ENCODE assay signal across 1 cellular context in genomic region chr19:10503002-10503789, GRCh38.
TF ChIP-seq lines count a peak whose summit lies in the region.

TSS of gene KEAP1 (minus strand) at chr19:10503356. CDS start at chr19:10500033, 3,323 bp downstream.

TF ChIP-seq in K562, 482 proteins besides CTCF, POLR2A, EP300 and RAD21 (continued from another document and continues in another):
- TF ChIP-seq POLR3A (IDR thresholded peaks at IDR 0.05; ENCODE audit: borderline replicate concordance, extremely low read depth, insufficient read depth, insufficient read length) (no peak), TGIF2 (CRISPR knock-in tag; IDR thresholded peaks at IDR 0.05) (0 out of 2 replicates have a peak, but pooled peaks have one; percentile 86), CBX1 (IDR thresholded peaks at IDR 0.05; ENCODE audit: low read depth) (no peak), HNRNPL (IDR thresholded peaks at IDR 0.05; ENCODE audit: low read depth, low read length) (peak; percentile 88; the same call in 1 of the 2 replicates), SMARCA5 (IDR thresholded peaks at IDR 0.05) (peak; percentile 85; the same call in 1 of the 2 replicates), SMARCE1 (IDR thresholded peaks at IDR 0.05) (peak; percentile 72), FOXK1 (CRISPR knock-in tag; IDR thresholded peaks at IDR 0.05; ENCODE audit: borderline replicate concordance) (peak; percentile 52; the same call in 1 of the 2 replicates), ZNF668 (CRISPR knock-in tag; IDR thresholded peaks at IDR 0.05) (no peak), CC2D1A (IDR thresholded peaks at IDR 0.05) (no peak), SNAPC5 (CRISPR knock-in tag; IDR thresholded peaks at IDR 0.05) (no peak), SMAD4 (CRISPR knock-in tag; conservative IDR thresholded peaks at IDR 0.05) (peak; percentile 73), FOXO4 (CRISPR knock-in tag; IDR thresholded peaks at IDR 0.05) (0 out of 2 replicates have a peak, but pooled peaks have one; percentile 23), MTA3 (IDR thresholded peaks at IDR 0.05; ENCODE audit: borderline replicate concordance) (no peak; the same call in 1 of the 2 replicates), ZNF511 (CRISPR knock-in tag; IDR thresholded peaks at IDR 0.05) (0 out of 2 replicates have a peak, but pooled peaks have one; percentile 34), SMARCC2 (IDR thresholded peaks at IDR 0.05; ENCODE audit: low read depth) (peak; percentile 31; the same call in 1 of the 2 replicates), ZNF133 (CRISPR knock-in tag; IDR thresholded peaks at IDR 0.05) (no peak), JUND (IDR thresholded peaks at IDR 0.05; ENCODE audit: borderline replicate concordance, low read depth, low read length) (no peak), JUND (tag; IDR thresholded peaks at IDR 0.05; ENCODE audit: borderline replicate concordance, low read depth, low read length) (no peak), HDAC1 (IDR thresholded peaks at IDR 0.05) (peak in 1 of 2 experiments; percentile 51; a peak in 2 of 4 replicates), SMAD3 (CRISPR knock-in tag; conservative IDR thresholded peaks at IDR 0.05) (no peak), ZNF507 (tag; conservative IDR thresholded peaks at IDR 0.05) (no peak), FOXM1 (IDR thresholded peaks at IDR 0.05; ENCODE audit: low read depth) (0 out of 2 replicates have a peak, but pooled peaks have one; percentile 21), FOXM1 (CRISPR knock-in tag; IDR thresholded peaks at IDR 0.05; ENCODE audit: low read depth) (0 out of 2 replicates have a peak, but pooled peaks have one; percentile 66), RERE (CRISPR knock-in tag; IDR thresholded peaks at IDR 0.05; ENCODE audit: borderline replicate concordance) (peak; percentile 79; the same call in 1 of the 2 replicates)
- TF ChIP-seq, protein P1, sequence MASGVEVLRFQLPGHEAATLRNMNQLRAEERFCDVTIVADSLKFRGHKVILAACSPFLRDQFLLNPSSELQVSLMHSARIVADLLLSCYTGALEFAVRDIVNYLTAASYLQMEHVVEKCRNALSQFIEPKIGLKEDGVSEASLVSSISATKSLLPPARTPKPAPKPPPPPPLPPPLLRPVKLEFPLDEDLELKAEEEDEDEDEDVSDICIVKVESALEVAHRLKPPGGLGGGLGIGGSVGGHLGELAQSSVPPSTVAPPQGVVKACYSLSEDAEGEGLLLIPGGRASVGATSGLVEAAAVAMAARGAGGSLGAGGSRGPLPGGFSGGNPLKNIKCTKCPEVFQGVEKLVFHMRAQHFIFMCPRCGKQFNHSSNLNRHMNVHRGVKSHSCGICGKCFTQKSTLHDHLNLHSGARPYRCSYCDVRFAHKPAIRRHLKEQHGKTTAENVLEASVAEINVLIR (CRISPR knock-in tag; IDR thresholded peaks at IDR 0.05), result no peak
- TF ChIP-seq, protein P2, sequence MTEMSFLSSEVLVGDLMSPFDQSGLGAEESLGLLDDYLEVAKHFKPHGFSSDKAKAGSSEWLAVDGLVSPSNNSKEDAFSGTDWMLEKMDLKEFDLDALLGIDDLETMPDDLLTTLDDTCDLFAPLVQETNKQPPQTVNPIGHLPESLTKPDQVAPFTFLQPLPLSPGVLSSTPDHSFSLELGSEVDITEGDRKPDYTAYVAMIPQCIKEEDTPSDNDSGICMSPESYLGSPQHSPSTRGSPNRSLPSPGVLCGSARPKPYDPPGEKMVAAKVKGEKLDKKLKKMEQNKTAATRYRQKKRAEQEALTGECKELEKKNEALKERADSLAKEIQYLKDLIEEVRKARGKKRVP (CRISPR knock-in tag; IDR thresholded peaks at IDR 0.05), result no peak
- TF ChIP-seq, protein P3, sequence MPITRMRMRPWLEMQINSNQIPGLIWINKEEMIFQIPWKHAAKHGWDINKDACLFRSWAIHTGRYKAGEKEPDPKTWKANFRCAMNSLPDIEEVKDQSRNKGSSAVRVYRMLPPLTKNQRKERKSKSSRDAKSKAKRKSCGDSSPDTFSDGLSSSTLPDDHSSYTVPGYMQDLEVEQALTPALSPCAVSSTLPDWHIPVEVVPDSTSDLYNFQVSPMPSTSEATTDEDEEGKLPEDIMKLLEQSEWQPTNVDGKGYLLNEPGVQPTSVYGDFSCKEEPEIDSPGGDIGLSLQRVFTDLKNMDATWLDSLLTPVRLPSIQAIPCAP (CRISPR knock-in tag; IDR thresholded peaks at IDR 0.05; ENCODE audit: borderline replicate concordance), result peak; percentile 13; the same call in 1 of the 2 replicates
- TF ChIP-seq, protein P4, sequence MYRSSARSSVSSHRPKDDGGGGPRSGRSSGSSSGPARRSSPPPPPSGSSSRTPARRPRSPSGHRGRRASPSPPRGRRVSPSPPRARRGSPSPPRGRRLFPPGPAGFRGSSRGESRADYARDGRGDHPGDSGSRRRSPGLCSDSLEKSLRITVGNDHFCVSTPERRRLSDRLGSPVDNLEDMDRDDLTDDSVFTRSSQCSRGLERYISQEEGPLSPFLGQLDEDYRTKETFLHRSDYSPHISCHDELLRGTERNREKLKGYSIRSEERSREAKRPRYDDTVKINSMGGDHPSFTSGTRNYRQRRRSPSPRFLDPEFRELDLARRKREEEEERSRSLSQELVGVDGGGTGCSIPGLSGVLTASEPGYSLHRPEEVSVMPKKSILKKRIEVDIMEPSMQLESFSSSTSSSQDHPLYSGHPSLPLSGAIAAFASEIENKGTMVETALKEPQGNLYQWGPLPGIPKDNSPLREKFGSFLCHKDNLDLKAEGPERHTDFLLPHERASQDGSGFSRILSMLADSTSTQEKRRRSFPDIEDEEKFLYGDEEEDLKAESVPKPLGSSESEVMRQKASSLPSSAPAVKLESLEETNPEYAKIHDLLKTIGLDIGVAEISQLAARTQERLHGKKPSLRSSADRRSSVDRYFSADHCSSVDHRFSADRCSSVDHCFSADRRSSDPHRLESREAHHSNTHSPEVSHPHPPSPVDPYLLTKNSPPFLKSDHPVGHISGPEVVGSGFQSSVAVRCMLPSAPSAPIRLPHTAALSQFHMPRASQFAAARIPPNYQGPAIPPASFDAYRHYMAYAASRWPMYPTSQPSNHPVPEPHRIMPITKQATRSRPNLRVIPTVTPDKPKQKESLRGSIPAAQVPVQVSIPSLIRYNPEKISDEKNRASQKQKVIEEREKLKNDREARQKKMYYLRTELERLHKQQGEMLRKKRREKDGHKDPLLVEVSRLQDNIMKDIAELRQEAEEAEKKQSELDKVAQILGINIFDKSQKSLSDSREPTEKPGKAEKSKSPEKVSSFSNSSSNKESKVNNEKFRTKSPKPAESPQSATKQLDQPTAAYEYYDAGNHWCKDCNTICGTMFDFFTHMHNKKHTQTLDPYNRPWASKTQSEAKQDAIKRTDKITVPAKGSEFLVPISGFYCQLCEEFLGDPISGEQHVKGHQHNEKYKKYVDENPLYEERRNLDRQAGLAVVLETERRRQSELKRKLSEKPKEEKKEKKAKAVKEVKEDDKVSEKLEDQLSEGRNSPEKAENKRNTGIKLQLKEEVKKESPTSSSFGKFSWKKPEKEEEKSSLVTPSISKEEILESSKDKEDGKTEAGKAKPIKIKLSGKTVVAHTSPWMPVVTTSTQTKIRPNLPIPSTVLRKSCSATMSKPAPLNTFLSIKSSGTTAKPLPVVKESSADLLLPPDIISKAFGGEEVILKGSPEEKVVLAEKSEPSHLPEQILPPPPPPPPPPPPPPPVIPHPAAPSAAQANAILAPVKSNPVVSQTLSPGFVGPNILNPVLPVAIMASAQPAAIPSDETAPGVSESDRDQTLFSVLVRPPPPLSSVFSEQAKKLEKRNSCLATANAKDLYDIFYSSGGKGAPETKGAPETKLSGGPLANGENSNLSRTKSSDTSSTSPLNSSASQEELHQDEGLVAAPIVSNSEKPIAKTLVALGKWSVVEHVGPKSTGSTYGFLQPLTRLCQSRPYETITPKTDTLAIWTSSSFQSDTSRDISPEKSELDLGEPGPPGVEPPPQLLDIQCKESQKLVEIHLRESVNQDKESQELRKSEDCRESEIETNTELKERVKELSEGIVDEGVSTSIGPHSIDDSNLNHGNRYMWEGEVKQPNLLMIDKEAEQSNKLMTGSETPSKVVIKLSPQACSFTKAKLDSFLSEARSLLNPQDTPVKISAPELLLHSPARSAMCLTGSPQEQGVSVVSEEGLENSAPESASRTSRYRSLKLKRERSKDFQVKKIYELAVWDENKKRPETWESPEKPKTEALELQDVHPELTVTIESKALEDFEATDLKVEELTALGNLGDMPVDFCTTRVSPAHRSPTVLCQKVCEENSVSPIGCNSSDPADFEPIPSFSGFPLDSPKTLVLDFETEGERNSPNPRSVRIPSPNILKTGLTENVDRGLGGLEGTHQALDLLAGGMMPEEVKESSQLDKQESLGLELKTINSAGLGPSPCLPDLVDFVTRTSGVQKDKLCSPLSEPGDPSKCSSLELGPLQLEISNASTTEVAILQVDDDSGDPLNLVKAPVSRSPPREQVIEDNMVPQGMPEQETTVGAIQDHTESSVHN (IDR thresholded peaks at IDR 0.05; ENCODE audit: borderline replicate concordance in 1 of 2, low read depth in 1 of 2), result no peak
- TF ChIP-seq, protein P5, sequence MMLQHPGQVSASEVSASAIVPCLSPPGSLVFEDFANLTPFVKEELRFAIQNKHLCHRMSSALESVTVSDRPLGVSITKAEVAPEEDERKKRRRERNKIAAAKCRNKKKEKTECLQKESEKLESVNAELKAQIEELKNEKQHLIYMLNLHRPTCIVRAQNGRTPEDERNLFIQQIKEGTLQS (IDR thresholded peaks at IDR 0.05), result 0 out of 2 replicates have a peak, but pooled peaks have one; percentile 28
- TF ChIP-seq, protein P5 (CRISPR knock-in tag; conservative IDR thresholded peaks at IDR 0.05), result 0 out of 2 replicates have a peak, but pooled peaks have one; percentile 49
